ENCODE assay signal across 29 cellular contexts in the genomic region with DNA sequence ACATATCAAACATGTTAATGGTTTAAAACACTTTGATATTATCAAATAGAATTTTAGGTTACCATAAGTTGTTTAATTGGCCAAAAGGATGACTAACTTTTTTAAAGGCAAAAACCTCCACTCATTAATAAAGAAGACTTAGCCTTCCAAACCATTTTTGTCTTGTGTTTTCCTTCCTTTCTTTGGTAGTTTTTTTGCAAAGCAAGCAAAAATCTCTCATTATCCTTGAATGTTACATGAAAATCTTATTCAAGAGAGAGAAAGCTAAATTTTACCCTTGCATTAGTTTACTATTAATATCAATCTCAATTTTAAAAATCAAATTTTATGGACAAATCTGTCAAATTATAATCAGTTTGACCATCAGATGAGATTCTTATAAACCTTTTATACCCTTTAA.
"Had no signal": no experiment of that assay in that cellular context is flagged by ENCODE, and none has a peak within 500 bp of the region (broad histone marks: within the 10 kb centered on the region; RNA-seq: fewer than 3 reads in every experiment).

No MANE protein-coding gene starts in this region.

- H3K9me3 ChIP-seq: suprapubic skin, testis, thoracic aorta, thyroid gland, tibial artery, tibial nerve, transverse colon, upper lobe of right lung, uterus, vagina had no signal

- H3K9me3 Mint-ChIP-seq: stimulated activated naive B cell treated with anti-CD40 and anti-IgM and Interleukin-4, amounts not matched to agents 10 μg/mL and 1 μg/mL and 100 μg/mL, for 72 hours; stimulated activated naive CD8-positive, alpha-beta T cell treated with anti-CD3 and anti-CD28 coated beads, Interleukin-15, Interleukin-2, amounts not matched to agents 100 ng/mL and 50 ng/mL, for 24 hours had no signal

- H3K4me1 Mint-ChIP-seq: stimulated activated effector memory CD8-positive, alpha-beta T cell treated with anti-CD3 and anti-CD28 coated beads, Interleukin-12 subunit alpha, Interleukin-12 subunit beta, amount 100 ng/mL, for 72 hours; stimulated activated memory B cell treated with anti-CD40 and anti-IgM and Interleukin-4, amounts not matched to agents 10 μg/mL and 1 μg/mL and 100 μg/mL, for 72 hours; stimulated activated naive B cell treated with anti-CD40 and anti-IgM and Interleukin-4, amounts not matched to agents 10 μg/mL and 1 μg/mL and 100 μg/mL, for 72 hours; stimulated activated naive CD8-positive, alpha-beta T cell treated with anti-CD3 and anti-CD28 coated beads, Interleukin-15, amount 100 ng/mL, for 72 hours had no signal

- H3K36me3 ChIP-seq: stomach, suprapubic skin, thoracic aorta, thyroid gland, tibial artery, tibial nerve, transverse colon, upper lobe of left lung, upper lobe of right lung, uterus, vagina had no signal

- H3K4me1 ChIP-seq: stomach, suprapubic skin, testis, thyroid gland, tibial artery, tibial nerve, transverse colon, upper lobe of left lung, upper lobe of right lung, uterus, vagina had no signal

- H3K36me3 Mint-ChIP-seq: stimulated activated effector memory CD8-positive, alpha-beta T cell treated with anti-CD3 and anti-CD28 coated beads, Interleukin-12 subunit alpha, Interleukin-12 subunit beta, amount 100 ng/mL, for 72 hours; stimulated activated memory B cell treated with anti-CD40 and anti-IgM and Interleukin-4, amounts not matched to agents 10 μg/mL and 1 μg/mL and 100 μg/mL, for 72 hours; stimulated activated naive B cell treated with anti-CD40 and anti-IgM and Interleukin-4, amounts not matched to agents 10 μg/mL and 1 μg/mL and 100 μg/mL, for 72 hours; type B pancreatic cell had no signal

- H3K27ac Mint-ChIP-seq: stimulated activated effector memory CD8-positive, alpha-beta T cell treated with anti-CD3 and anti-CD28 coated beads, Interleukin-12 subunit alpha, Interleukin-12 subunit beta, amount 100 ng/mL, for 72 hours; stimulated activated memory B cell treated with anti-CD40 and anti-IgM and Interleukin-4, amounts not matched to agents 10 μg/mL and 1 μg/mL and 100 μg/mL, for 72 hours; stimulated activated naive B cell treated with anti-CD40 and anti-IgM and Interleukin-4, amounts not matched to agents 10 μg/mL and 1 μg/mL and 100 μg/mL, for 72 hours; stimulated activated naive CD8-positive, alpha-beta T cell treated with anti-CD3 and anti-CD28 coated beads, Interleukin-15, amount 100 ng/mL, for 72 hours; stimulated activated naive CD8-positive, alpha-beta T cell treated with anti-CD3 and anti-CD28 coated beads, Interleukin-15, Interleukin-2, amounts not matched to agents 100 ng/mL and 50 ng/mL, for 24 hours; type B pancreatic cell had no signal

- H3K4me3 ChIP-seq: stomach, suprapubic skin, testis, thoracic aorta, thyroid gland, tibial artery, tibial nerve, transverse colon, upper lobe of left lung, upper lobe of right lung, uterus, vagina had no signal

- FAIRE-seq: urothelium cell line had no signal

- H3K27me3 Mint-ChIP-seq: stimulated activated memory B cell treated with anti-CD40 and anti-IgM and Interleukin-4, amounts not matched to agents 10 μg/mL and 1 μg/mL and 100 μg/mL, for 72 hours; stimulated activated naive B cell treated with anti-CD40 and anti-IgM and Interleukin-4, amounts not matched to agents 10 μg/mL and 1 μg/mL and 100 μg/mL, for 72 hours; stimulated activated naive CD8-positive, alpha-beta T cell treated with anti-CD3 and anti-CD28 coated beads, Interleukin-15, amount 100 ng/mL, for 72 hours; stimulated activated naive CD8-positive, alpha-beta T cell treated with anti-CD3 and anti-CD28 coated beads, Interleukin-15, Interleukin-2, amounts not matched to agents 100 ng/mL and 50 ng/mL, for 24 hours; type B pancreatic cell had no signal

- H3K4me3 Mint-ChIP-seq: stimulated activated effector memory CD8-positive, alpha-beta T cell treated with anti-CD3 and anti-CD28 coated beads, Interleukin-12 subunit alpha, Interleukin-12 subunit beta, amount 100 ng/mL, for 72 hours; stimulated activated memory B cell treated with anti-CD40 and anti-IgM and Interleukin-4, amounts not matched to agents 10 μg/mL and 1 μg/mL and 100 μg/mL, for 72 hours; stimulated activated naive B cell treated with anti-CD40 and anti-IgM and Interleukin-4, amounts not matched to agents 10 μg/mL and 1 μg/mL and 100 μg/mL, for 72 hours; stimulated activated naive CD8-positive, alpha-beta T cell treated with anti-CD3 and anti-CD28 coated beads, Interleukin-15, amount 100 ng/mL, for 72 hours; stimulated activated naive CD8-positive, alpha-beta T cell treated with anti-CD3 and anti-CD28 coated beads, Interleukin-15, Interleukin-2, amounts not matched to agents 100 ng/mL and 50 ng/mL, for 24 hours; type B pancreatic cell had no signal

- ATAC-seq: stimulated activated effector memory CD8-positive, alpha-beta T cell treated with anti-CD3 and anti-CD28 coated beads, Interleukin-12 subunit alpha, Interleukin-12 subunit beta, amount 100 ng/mL, for 72 hours; stimulated activated memory B cell treated with anti-CD40 and anti-IgM and Interleukin-4, amounts not matched to agents 10 μg/mL and 1 μg/mL and 100 μg/mL, for 72 hours; stimulated activated naive B cell treated with anti-CD40 and anti-IgM and Interleukin-4, amounts not matched to agents 10 μg/mL and 1 μg/mL and 100 μg/mL, for 72 hours; stimulated activated naive CD8-positive, alpha-beta T cell treated with anti-CD3 and anti-CD28 coated beads, Interleukin-15, amount 100 ng/mL, for 72 hours; stimulated activated naive CD8-positive, alpha-beta T cell treated with anti-CD3 and anti-CD28 coated beads, Interleukin-15, Interleukin-2, amounts not matched to agents 100 U/mL and 50 U/mL, for 24 hours; upper lobe of right lung had no signal

- H3K27me3 ChIP-seq: stomach, suprapubic skin, testis, thyroid gland, tibial artery, tibial nerve, transverse colon, upper lobe of left lung, upper lobe of right lung, uterus, vagina had no signal

- DNase-seq: stimulated activated CD4-positive, alpha-beta T cell treated with anti-CD3 and anti-CD28 coated beads, Interleukin-2, amount 100 ng/mL, for 48 hours; stimulated activated CD4-positive, alpha-beta T cell treated with anti-CD3 and anti-CD28 coated beads, Interleukin-4, amount 100 ng/mL, for 1 hour; stimulated activated CD4-positive, alpha-beta T cell treated with anti-CD3 and anti-CD28 coated beads, Interleukin-4, amount 100 ng/mL, for 24 hours; stimulated activated CD4-positive, alpha-beta T cell treated with anti-CD3 and anti-CD28 coated beads, Interleukin-4, amount 100 ng/mL, for 4 hours; stimulated activated CD8-positive, alpha-beta memory T cell treated with anti-CD3 and anti-CD28 coated beads, Interleukin-4, amount 100 ng/mL, for 48 hours; stimulated activated naive B cell treated with anti-CD40 and anti-IgM and Interleukin-4, amounts not matched to agents 10 μg/mL and 1 μg/mL and 100 μg/mL, for 72 hours; stimulated activated naive CD4-positive, alpha-beta T cell; stimulated activated naive CD4-positive, alpha-beta T cell treated with Interleukin-2 at 50 U/mL for 16 hours; stimulated activated naive CD8-positive, alpha-beta T cell treated with anti-CD3 and anti-CD28 coated beads, Interleukin-15, amount 100 ng/mL, for 72 hours; stimulated activated naive CD8-positive, alpha-beta T cell treated with anti-CD3 and anti-CD28 coated beads, Interleukin-15, Interleukin-2, amounts not matched to agents 100 U/mL and 50 U/mL, for 24 hours; stomach; substantia nigra; testis; thyroid gland; tibial artery; transverse colon; trophoblast cell; upper lobe of left lung; upper lobe of right lung; uterus had no signal

- H3K27ac ChIP-seq: stomach, suprapubic skin, testis, thoracic aorta, thyroid gland, tibial artery, tibial nerve, transverse colon, upper lobe of left lung, upper lobe of right lung, uterus, vagina had no signal
